In genomic region chr2:36461039-36461681, GRCh38 we compare ENCODE assay signal across 9 cellular contexts.
A peak's percentile ranks its signal among the peaks of the same experiment; 100 is the strongest.
DNase-seq lines count a peak whose midpoint lies in the region; ATAC-seq and TF ChIP-seq lines count a peak whose summit lies in the region.
"Had no signal": no experiment of that assay in that cellular context is flagged by ENCODE, and none has a peak within 500 bp of the region (broad histone marks: within the 10 kb centered on the region; RNA-seq: fewer than 3 reads in every experiment).

No MANE protein-coding gene starts in this region.

- H3K36me3 Mint-ChIP-seq in HFFc6 (ENCODE audit: low read depth) (peaks cover 10% of the 10 kb centered on the region), T-helper 17 cell (ENCODE audit: low read depth) (no peaks in the 10 kb centered on the region)

- H3K27me3 Mint-ChIP-seq in HFFc6 (ENCODE audit: insufficient read depth) (peaks cover 32% of the 10 kb centered on the region), T-helper 17 cell (no peaks in the 10 kb centered on the region)

- no peaks in the 10 kb centered on the region for H3K9me3 ChIP-seq in T-helper 17 cell (ENCODE audit: control insufficient read depth, low read length, poor library complexity, severe bottlenecking)
- H3K9me3 ChIP-seq in iPS-15b (ENCODE audit: control insufficient read depth, insufficient read depth, low read length), result no peaks in the 10 kb centered on the region
- H3K9me3 ChIP-seq in upper lobe of left lung, result no peaks in the 10 kb centered on the region
- H3K9me3 ChIP-seq: neutrophil had no signal

- H3K4me3 ChIP-seq in iPS-15b (ENCODE audit: low read depth, low read length), result no peak overlapping the region
- no peak overlapping the region for H3K4me3 ChIP-seq in upper lobe of left lung

- peak; percentile 86 for ATAC-seq in T-helper 17 cell
- ATAC-seq in upper lobe of left lung (ENCODE audit: low FRiP score in 2 of 2), result no peak
- no peak for ATAC-seq in GM19324 (IDR thresholded peaks at IDR 0.05; ENCODE audit: low FRiP score, unreplicated experiment)

- TF ChIP-seq CTCF in HFFc6 (IDR thresholded peaks at IDR 0.05), result no peak
- TF ChIP-seq CTCF in upper lobe of left lung (IDR thresholded peaks at IDR 0.05), result no peak

- TF ChIP-seq POLR2A in upper lobe of left lung (IDR thresholded peaks at IDR 0.05), result no peak

- H3K27me3 ChIP-seq in iPS-15b (ENCODE audit: control insufficient read depth, insufficient read depth, low read length) (no peaks in the 10 kb centered on the region), upper lobe of left lung (no peaks in the 10 kb centered on the region)

- H3K36me3 ChIP-seq in iPS-15b (ENCODE audit: control insufficient read depth, insufficient read depth, low read length) (peaks cover 3% of the 10 kb centered on the region), upper lobe of left lung (peaks cover 0 to 13% (median 0%) of the 10 kb centered on the region in 4 donors)
- H3K36me3 ChIP-seq: neutrophil had no signal

- H3K4me1 Mint-ChIP-seq in HFFc6 (ENCODE audit: low read depth) (peaks cover 3% of the 10 kb centered on the region), T-helper 17 cell (peaks cover 7% of the 10 kb centered on the region)

- H3K4me1 ChIP-seq in iPS-15b (ENCODE audit: control insufficient read depth, insufficient read depth, low read length) (peaks cover 47% of the 10 kb centered on the region), upper lobe of left lung (peaks cover 35 to 52% (median 41%) of the 10 kb centered on the region in 4 donors)

- peak; percentile 60 for DNase-seq in GM03348 (ENCODE audit: low spot score)
- DNase-seq in HFFc6, result peak; percentile 90
- DNase-seq in T-helper 17 cell, result no peak
- DNase-seq in upper lobe of left lung, result no peak
- DNase-seq in stimulated activated CD4-positive, alpha-beta T cell treated with anti-CD3 and anti-CD28 coated beads, Interleukin-12 subunit alpha, Interleukin-12 subunit beta, amount 100 ng/mL, for 4 hours, result no peak
- DNase-seq in NCI-H2029 treated with DMSO at 0.1 percent for 48 hours (lab: John Stamatoyannopoulos, UW), result no peak

- H3K4me3 Mint-ChIP-seq in HFFc6 (no peak overlapping the region), T-helper 17 cell (no peak overlapping the region)

- peak overlapping the region; percentile 8 for H3K9ac ChIP-seq in iPS-15b (ENCODE audit: low read depth, low read length)

- H3K27ac Mint-ChIP-seq in HFFc6 (no peak overlapping the region), T-helper 17 cell (no peak overlapping the region)

- peaks cover 3% of the 10 kb centered on the region; the same call in 1 of the 2 replicates for H3K9me3 Mint-ChIP-seq in HFFc6

- TF ChIP-seq EP300 in upper lobe of left lung (IDR thresholded peaks at IDR 0.05), result no peak

- peak overlapping the region in 3 of 4 donors; percentile 18 to 43 (median 23) for H3K27ac ChIP-seq in upper lobe of left lung
- H3K27ac ChIP-seq: neutrophil had no signal

- WGBS in upper lobe of left lung, 2 donors, result 28 to 37% methylated on average over 4 of the region's 4 CpGs

Comparison
In these comparisons a context has a peak if more than half of its experiments do, and no peak if none do; other contexts are left out.
1. DNase-seq: peak in GM03348 (single experiment) and HFFc6 (single experiment); none in T-helper 17 cell (0 of 3), upper lobe of left lung (0 of 2), stimulated activated CD4-positive, alpha-beta T cell treated with anti-CD3 and anti-CD28 coated beads, Interleukin-12 subunit alpha, Interleukin-12 subunit beta, amount 100 ng/mL, for 4 hours (single experiment) and NCI-H2029 treated with DMSO at 0.1 percent for 48 hours (single experiment).